In genomic region chr3:195888981-195889842, GRCh38 we compare ENCODE assay signal across 1 cellular context.
TF ChIP-seq lines count a peak whose summit lies in the region.

No MANE protein-coding gene starts in this region.

TF ChIP-seq in GM12878, 131 proteins besides CTCF, POLR2A, EP300 and RAD21:
- TF ChIP-seq CREB1 (IDR thresholded peaks at IDR 0.05; ENCODE audit: low read depth) (no peak), MTA3 (IDR thresholded peaks at IDR 0.05; ENCODE audit: borderline replicate concordance, low read length) (no peak)
TF ChIP-seq in GM12878: peak in this region for 0.
